ENCODE assay signal across 20 cellular contexts in genomic region chr11:119332111-119332765, GRCh38. TPM values are rescaled to one million over a fixed set of nuclear protein-coding genes. Genes with fewer than 3 reads are reported as not detected.
A peak's percentile ranks its signal among the peaks of the same experiment; 100 is the strongest.
DNase-seq lines count a peak whose midpoint lies in the region; ATAC-seq, FAIRE-seq and TF ChIP-seq lines count a peak whose summit lies in the region.
"Had no signal": no experiment of that assay in that cellular context is flagged by ENCODE, and none has a peak within 500 bp of the region (broad histone marks: within the 10 kb centered on the region; RNA-seq: fewer than 3 reads in every experiment).

No MANE protein-coding gene starts in this region.

- WGBS in K562 (ENCODE audit: insufficient coverage, low coverage, missing lambda C conversion rate): 64% methylated on average over 4 of the region's 4 CpGs
- 87% methylated on average over 4 of the region's 4 CpGs for WGBS in suprapubic skin

- no peaks in the 10 kb centered on the region for H3K9me3 ChIP-seq in CD4-positive, alpha-beta memory T cell (ENCODE audit: control insufficient read depth in 1 of 2, low read length in 2 of 2)
- H3K9me3 ChIP-seq in HAP-1 (no peaks in the 10 kb centered on the region), K562 (replicated peaks; ENCODE audit: control insufficient read depth, insufficient read depth, low read depth, low read length) (no peaks in the 10 kb centered on the region), suprapubic skin (no peaks in the 10 kb centered on the region)
- H3K9me3 ChIP-seq: BLaER1 treated with 17β-estradiol and CSF1 and Interleukin-3, amounts not matched to agents 10 nM and 100 nM; Peyer's patch; SK-N-SH; thyroid gland had no signal

- TF ChIP-seq RAD21 in K562 (CRISPR knock-in tag; conservative IDR thresholded peaks at IDR 0.05 in 1 of 2, IDR thresholded peaks at IDR 0.05 in 1 of 2): no peak

- TF ChIP-seq POLR2A in K562 (conservative IDR thresholded peaks at IDR 0.05): no peak
- no peak for TF ChIP-seq POLR2A in suprapubic skin (IDR thresholded peaks at IDR 0.05)

- H3K9ac ChIP-seq in K562 (ENCODE audit: insufficient read depth in 1 of 2, low read depth in 2 of 2, low read length in 2 of 2): no peak overlapping the region
- H3K9ac ChIP-seq: parathyroid adenoma, SK-N-SH had no signal

- TF ChIP-seq CTCF in K562 (IDR thresholded peaks at IDR 0.05 in 2 of 3, conservative IDR thresholded peaks at IDR 0.05 in 1 of 3; ENCODE audit: insufficient read depth in 2 of 3, low read depth in 1 of 3, low read length in 3 of 3) (no peak), neural crest cell (conservative IDR thresholded peaks at IDR 0.05) (no peak), suprapubic skin (IDR thresholded peaks at IDR 0.05) (no peak)

- H3K27me3 Mint-ChIP-seq in CD4-positive, alpha-beta memory T cell: peaks cover 0 to 2% of the 10 kb centered on the region in 2 donors
- no peaks in the 10 kb centered on the region for H3K27me3 Mint-ChIP-seq in neural crest cell (ENCODE audit: low read depth)

- FAIRE-seq in K562 (lab: Jason Lieb, UNC): no peak
- FAIRE-seq: colon, frontal cortex, GM18507, small intestine had no signal

- no peak for ATAC-seq in K562

- peaks cover 12 to 40% (median 27%) of the 10 kb centered on the region in 4 donors for H3K4me1 Mint-ChIP-seq in CD4-positive, alpha-beta memory T cell
- peaks cover 38% of the 10 kb centered on the region for H3K4me1 Mint-ChIP-seq in neural crest cell

- H3K9me1 ChIP-seq in K562 (ENCODE audit: control insufficient read depth, insufficient read depth, low read length): no peaks in the 10 kb centered on the region

- H3K4me1 ChIP-seq in CD4-positive, alpha-beta memory T cell (ENCODE audit: insufficient read depth, low read length): peaks cover 18% of the 10 kb centered on the region
- H3K4me1 ChIP-seq in HAP-1: peaks cover 23% of the 10 kb centered on the region
- H3K4me1 ChIP-seq in K562 (replicated peaks in 1 of 2; ENCODE audit: control insufficient read depth in 2 of 2, insufficient read depth in 2 of 2, low read length in 2 of 2): peaks cover 0 to 24% of the 10 kb centered on the region in 2 experiments; a peak in 3 of 5 replicates
- peaks cover 15% of the 10 kb centered on the region for H3K4me1 ChIP-seq in suprapubic skin
- H3K4me1 ChIP-seq: parathyroid adenoma had no signal

- in situ Hi-C loops in HAP-1 (cut with MboI; ENCODE audit: low sequenced_read_pairs) (no loop called here), K562 (cut with MboI) (no loop called here)

- intact Hi-C loops in CD4-positive, alpha-beta memory T cell (cut with micrococcal nuclease): no loop called here
- intact Hi-C loops in K562 (cut with micrococcal nuclease): no loop called here

- POLR2A ChIA-PET in CD4-positive, alpha-beta memory T cell (lab: Charles Lee; ENCODE audit: partially characterized antibody): no interaction called here
- POLR2A ChIA-PET in K562 (lab: Yijun Ruan, JAX): interaction anchor here (0.6 to 1.5 kb wide), 4 partner anchors 17 to 263 kb away, joined by 3 to 6 read pairs (median 4); no protein-coding TSS in a partner anchor

- H4K20me1 ChIP-seq in K562 (replicated peaks; ENCODE audit: control insufficient read depth, insufficient read depth, low read length): no peaks in the 10 kb centered on the region

- H3K27ac Mint-ChIP-seq in CD4-positive, alpha-beta memory T cell: peak overlapping the region in 4 of 7 donors; percentile 1 to 92 (median 50)
- H3K27ac Mint-ChIP-seq in neural crest cell (ENCODE audit: unreplicated experiment): peak overlapping the region; percentile 46

- BruUV-seq in K562 (replicated peaks; lab: Mats Ljungman, UMichigan): no TSS peak

- H3K4me3 ChIP-seq in CD4-positive, alpha-beta memory T cell (ENCODE audit: low read length in 2 of 2): no peak overlapping the region
- H3K4me3 ChIP-seq in HAP-1 (no peak overlapping the region), K562 (no peak overlapping the region), suprapubic skin (no peak overlapping the region)
- H3K4me3 ChIP-seq: BLaER1 treated with 17β-estradiol and CSF1 and Interleukin-3, amounts not matched to agents 10 nM and 100 nM; Peyer's patch; thyroid gland had no signal

- H3K36me3 ChIP-seq in CD4-positive, alpha-beta memory T cell (ENCODE audit: insufficient read depth, low read length): no peaks in the 10 kb centered on the region
- peaks cover 11% of the 10 kb centered on the region for H3K36me3 ChIP-seq in HAP-1 (replicated peaks)
- H3K36me3 ChIP-seq in K562 (ENCODE audit: control insufficient read depth, insufficient read depth, low read length): peaks cover 17% of the 10 kb centered on the region; the same call in 1 of the 3 replicates
- H3K36me3 ChIP-seq in suprapubic skin: peaks cover 8% of the 10 kb centered on the region
- H3K36me3 ChIP-seq: Peyer's patch, thyroid gland had no signal

- H3K27me3 ChIP-seq in CD4-positive, alpha-beta memory T cell (ENCODE audit: insufficient read depth, low read length): no peaks in the 10 kb centered on the region
- H3K27me3 ChIP-seq in HAP-1 (ENCODE audit: low read depth): no peaks in the 10 kb centered on the region
- no peaks in the 10 kb centered on the region for H3K27me3 ChIP-seq in K562 (ENCODE audit: control insufficient read depth in 2 of 2, insufficient read depth in 2 of 2, low read length in 2 of 2)
- no peaks in the 10 kb centered on the region for H3K27me3 ChIP-seq in suprapubic skin
- H3K27me3 ChIP-seq: BLaER1 treated with 17β-estradiol and CSF1 and Interleukin-3, amounts not matched to agents 10 nM and 100 nM; Peyer's patch; thyroid gland had no signal

- peak overlapping the region; percentile 82 for H2AFZ ChIP-seq in K562 (ENCODE audit: low read depth, low read length)
- H2AFZ ChIP-seq: parathyroid adenoma had no signal

- H3K79me2 ChIP-seq in K562 (ENCODE audit: control insufficient read depth, insufficient read depth, low read length): peaks cover 25% of the 10 kb centered on the region
- H3K79me2 ChIP-seq: parathyroid adenoma had no signal

- peak overlapping the region in 7 of 8 donors; percentile 3 to 99 (median 77) for H3K4me3 Mint-ChIP-seq in CD4-positive, alpha-beta memory T cell
- peak overlapping the region; percentile 48 for H3K4me3 Mint-ChIP-seq in neural crest cell

- peaks cover 6 to 7% of the 10 kb centered on the region in 2 donors for H3K36me3 Mint-ChIP-seq in CD4-positive, alpha-beta memory T cell
- no peaks in the 10 kb centered on the region for H3K36me3 Mint-ChIP-seq in neural crest cell (ENCODE audit: low read depth)

- no peak for TF ChIP-seq EP300 in K562 (IDR thresholded peaks at IDR 0.05; ENCODE audit: low read length)
- no peak for TF ChIP-seq EP300 in suprapubic skin (IDR thresholded peaks at IDR 0.05)

- no peak overlapping the region for H3K27ac ChIP-seq in CD4-positive, alpha-beta memory T cell (ENCODE audit: low read depth, low read length)
- H3K27ac ChIP-seq in K562 (ENCODE audit: extremely low read depth, low read depth, low read length): no peak overlapping the region
- no peak overlapping the region for H3K27ac ChIP-seq in suprapubic skin
- H3K27ac ChIP-seq: parathyroid adenoma, Peyer's patch, thyroid gland had no signal

- CTCF ChIA-PET in CD4-positive, alpha-beta memory T cell (lab: Charles Lee; ENCODE audit: partially characterized antibody): interaction anchor here (0.6 to 9.8 kb wide), 2 partner anchors 7 to 49 kb away, joined by 3 to 146 read pairs; no protein-coding TSS in a partner anchor
- CTCF ChIA-PET in K562 (lab: Yijun Ruan, JAX; ENCODE audit: low intra/inter-chr PET ratio): no interaction called here

- no peak overlapping the region for H3K4me2 ChIP-seq in K562 (ENCODE audit: insufficient read depth, low read length)
- H3K4me2 ChIP-seq: SK-N-SH had no signal

- DNase-seq in CD4-positive, alpha-beta memory T cell: no peak
- DNase-seq in HAP-1 (ENCODE audit: low spot score in 2 of 2): peak; percentile 67 to 91
- no peak for DNase-seq in K562 (ENCODE audit: extremely low read depth in 1 of 4, low spot score in 3 of 4)
- no peak for DNase-seq in neural crest cell (ENCODE audit: low read depth, low spot score)
- DNase-seq in stimulated activated CD8-positive, alpha-beta memory T cell treated with anti-CD3 and anti-CD28 coated beads, Interleukin-4, amount 100 ng/mL, for 48 hours: no peak
- DNase-seq in suprapubic skin (ENCODE audit: low spot score in 2 of 2): no peak
- no peak for DNase-seq in cortex of kidney (lab: John Stamatoyannopoulos, UW)
- DNase-seq: activated CD4-positive, alpha-beta T cell treated with anti-CD3 and anti-CD28 coated beads, Interleukin-2, amount 50 U/mL, for 48 hours; Kasumi-1; NCI-H1105; NCI-H526 treated with DMSO at 0.1 percent for 48 hours; Peyer's patch; SK-N-SH; small intestine; thyroid gland had no signal

- no peaks in the 10 kb centered on the region for H3K9me3 Mint-ChIP-seq in CD4-positive, alpha-beta memory T cell
- H3K9me3 Mint-ChIP-seq in neural crest cell: no peaks in the 10 kb centered on the region

RNA-seq across cellular contexts. Expression of gene RNF26, which starts 2.1 kb away (rescaled TPM):
- total RNA-seq in CD4-positive, alpha-beta memory T cell: 10 to 100 TPM; 17.5 to 18.3 TPM
- 10 to 100 TPM; 33.1 to 50.8 TPM for polyA plus RNA-seq in CD4-positive, alpha-beta memory T cell
- 18.1 and 52.5 TPM in 2 replicates for total RNA-seq in K562 (2011; cell fraction: chromatin; rRNA removed; ENCODE audit: low replicate concordance)
- 71.2 and 72.0 TPM in 2 replicates for total RNA-seq in K562 (2011; cell fraction: nucleolus; rRNA removed)
- total RNA-seq in K562 (2011; cell fraction: nucleoplasm; rRNA removed): 65.0 and 76.6 TPM in 2 replicates
- total RNA-seq in K562 (2014; rRNA removed) (7.3 and 10.0 TPM in 2 replicates), K562 (2014; rRNA removed; fragmentation: Illumina TruSeq; extraction: Trizol) (8.7 and 9.3 TPM in 2 replicates), K562 (2015; rRNA removed; fragmentation: Illumina TruSeq; extraction: Trizol) (12.7 and 13.9 TPM in 2 replicates), K562 (2021) (50.0 and 53.6 TPM in 2 replicates), neural crest cell (47.9 and 51.8 TPM in 2 replicates), suprapubic skin (10 to 100 TPM; 13.3 to 21.4 (median 15.4) TPM)
- polyA plus RNA-seq in K562 (2011; rRNA removed) (16.3 and 27.7 TPM in 2 replicates), K562 (2014; fragmentation: Illumina TruSeq; extraction: Trizol) (39.5 and 48.8 TPM in 2 replicates), K562 (2014; fragmentation: Nextera tagmentation; extraction: Ambion mirVana) (1 to 10 TPM; 5.3 to 8.4 TPM), K562 (2014; rRNA removed) (25.9 and 26.7 TPM in 2 replicates)
- polyA plus RNA-seq in K562 (2011; cell fraction: cytosol; rRNA removed): 48.6 and 60.9 TPM in 2 replicates
- 20.0 and 26.8 TPM in 2 replicates for polyA plus RNA-seq in K562 (2011; cell fraction: nucleus; rRNA removed)
- polyA plus RNA-seq in K562 (2012): 40.1 and 40.8 TPM in 2 replicates
- 24.3 and 29.3 TPM in 2 replicates for polyA minus RNA-seq in K562 (2011; rRNA and poly(A)+ RNA removed)
- polyA minus RNA-seq in K562 (2011; cell fraction: cytosol; rRNA and poly(A)+ RNA removed): 44.8 and 51.4 TPM in 2 replicates
- polyA minus RNA-seq in K562 (2011; cell fraction: nucleus; rRNA and poly(A)+ RNA removed): 19.1 and 29.9 TPM in 2 replicates

RNA-seq across cellular contexts. Expression of gene C1QTNF5, which starts 8.4 kb away (rescaled TPM):
- not detected for total RNA-seq in CD4-positive, alpha-beta memory T cell
- not detected for polyA plus RNA-seq in CD4-positive, alpha-beta memory T cell
- 0.95 TPM in 1 of 2 replicates, not detected in the other for total RNA-seq in K562 (2011; cell fraction: chromatin; rRNA removed; ENCODE audit: low replicate concordance)
- 1.1 and 1.2 TPM in 2 replicates for total RNA-seq in K562 (2011; cell fraction: nucleolus; rRNA removed)
- total RNA-seq in K562 (2011; cell fraction: nucleoplasm; rRNA removed): 0.88 TPM in 1 of 2 replicates, not detected in the other
- total RNA-seq in K562 (2014; rRNA removed) (0.18 and 0.82 TPM in 2 replicates), K562 (2014; rRNA removed; fragmentation: Illumina TruSeq; extraction: Trizol) (0.13 and 0.18 TPM in 2 replicates), K562 (2015; rRNA removed; fragmentation: Illumina TruSeq; extraction: Trizol) (0.22 TPM in 1 of 2 replicates, not detected in the other), K562 (2021) (0.47 and 0.65 TPM in 2 replicates), neural crest cell (1.9 and 2.1 TPM in 2 replicates), suprapubic skin (1 to 10 TPM; 3.7 to 9.8 (median 4.9) TPM)
- polyA plus RNA-seq in K562 (2011; rRNA removed) (0.35 and 0.41 TPM in 2 replicates), K562 (2014; fragmentation: Illumina TruSeq; extraction: Trizol) (0.19 and 0.25 TPM in 2 replicates), K562 (2014; fragmentation: Nextera tagmentation; extraction: Ambion mirVana) (under 1 TPM in 1 of 2 experiments, not detected in 1; 0.07 TPM), K562 (2014; rRNA removed) (0.45 and 0.76 TPM in 2 replicates)
- 0.46 and 1.2 TPM in 2 replicates for polyA plus RNA-seq in K562 (2011; cell fraction: cytosol; rRNA removed)
- polyA plus RNA-seq in K562 (2011; cell fraction: nucleus; rRNA removed): 1.4 and 1.5 TPM in 2 replicates
- polyA plus RNA-seq in K562 (2012): 0.35 and 0.79 TPM in 2 replicates
- 0.12 TPM in 1 of 2 replicates, not detected in the other for polyA minus RNA-seq in K562 (2011; rRNA and poly(A)+ RNA removed)
- polyA minus RNA-seq in K562 (2011; cell fraction: cytosol; rRNA and poly(A)+ RNA removed): not detected in 2 replicates
- 0.44 and 0.54 TPM in 2 replicates for polyA minus RNA-seq in K562 (2011; cell fraction: nucleus; rRNA and poly(A)+ RNA removed)

RNA-seq across cellular contexts. Expression of gene MFRP, which starts 14.3 kb away (rescaled TPM):
- not detected for total RNA-seq in CD4-positive, alpha-beta memory T cell
- not detected for polyA plus RNA-seq in CD4-positive, alpha-beta memory T cell
- total RNA-seq in K562 (2011; cell fraction: chromatin; rRNA removed; ENCODE audit: low replicate concordance): not detected in 2 replicates
- total RNA-seq in K562 (2011; cell fraction: nucleolus; rRNA removed): not detected in 2 replicates
- not detected in 2 replicates for total RNA-seq in K562 (2011; cell fraction: nucleoplasm; rRNA removed)
- not detected in 2 replicates for total RNA-seq in K562 (2014; rRNA removed)
- total RNA-seq in K562 (2014; rRNA removed; fragmentation: Illumina TruSeq; extraction: Trizol): not detected in 2 replicates
- total RNA-seq in K562 (2015; rRNA removed; fragmentation: Illumina TruSeq; extraction: Trizol): not detected in 2 replicates
- total RNA-seq in K562 (2021): not detected in 2 replicates
- not detected in 2 replicates for polyA plus RNA-seq in K562 (2011; rRNA removed)
- polyA plus RNA-seq in K562 (2011; cell fraction: cytosol; rRNA removed): not detected in 2 replicates
- not detected in 2 replicates for polyA plus RNA-seq in K562 (2011; cell fraction: nucleus; rRNA removed)
- polyA plus RNA-seq in K562 (2012): not detected in 2 replicates
- not detected in 2 replicates for polyA plus RNA-seq in K562 (2014; fragmentation: Illumina TruSeq; extraction: Trizol)
- polyA plus RNA-seq in K562 (2014; fragmentation: Nextera tagmentation; extraction: Ambion mirVana): not detected
- polyA plus RNA-seq in K562 (2014; rRNA removed): not detected in 2 replicates
- not detected in 2 replicates for polyA minus RNA-seq in K562 (2011; rRNA and poly(A)+ RNA removed)
- not detected in 2 replicates for polyA minus RNA-seq in K562 (2011; cell fraction: cytosol; rRNA and poly(A)+ RNA removed)
- polyA minus RNA-seq in K562 (2011; cell fraction: nucleus; rRNA and poly(A)+ RNA removed): not detected in 2 replicates
- total RNA-seq in neural crest cell: not detected in 2 replicates
- total RNA-seq in suprapubic skin: under 1 TPM in 1 of 4 donors, not detected in 3; 0.11 TPM
- total RNA-seq: frontal cortex, Peyer's patch, thyroid gland had no signal
- polyA plus RNA-seq: SK-N-SH had no signal

RNA-seq across cellular contexts. Expression of gene MCAM, which starts 15.3 kb away (rescaled TPM):
- under 1 TPM; 0.26 to 0.28 TPM for total RNA-seq in CD4-positive, alpha-beta memory T cell
- polyA plus RNA-seq in CD4-positive, alpha-beta memory T cell: under 1 TPM; 0.40 to 0.82 TPM
- total RNA-seq in K562 (2011; cell fraction: chromatin; rRNA removed; ENCODE audit: low replicate concordance): 64.2 and 225 TPM in 2 replicates
- total RNA-seq in K562 (2011; cell fraction: nucleolus; rRNA removed): 163 and 199 TPM in 2 replicates
- 109 and 119 TPM in 2 replicates for total RNA-seq in K562 (2011; cell fraction: nucleoplasm; rRNA removed)
- total RNA-seq in K562 (2014; rRNA removed): 79.0 and 79.5 TPM in 2 replicates
- total RNA-seq in K562 (2014; rRNA removed; fragmentation: Illumina TruSeq; extraction: Trizol): 33.1 and 35.6 TPM in 2 replicates
- 25.8 and 27.1 TPM in 2 replicates for total RNA-seq in K562 (2015; rRNA removed; fragmentation: Illumina TruSeq; extraction: Trizol)
- 69.1 and 87.0 TPM in 2 replicates for total RNA-seq in K562 (2021)
- polyA plus RNA-seq in K562 (2011; rRNA removed): 38.0 and 53.6 TPM in 2 replicates
- polyA plus RNA-seq in K562 (2011; cell fraction: cytosol; rRNA removed): 86.7 and 421 TPM in 2 replicates
- 37.8 and 96.0 TPM in 2 replicates for polyA plus RNA-seq in K562 (2011; cell fraction: nucleus; rRNA removed)
- 36.5 and 57.4 TPM in 2 replicates for polyA plus RNA-seq in K562 (2012)
- polyA plus RNA-seq in K562 (2014; fragmentation: Illumina TruSeq; extraction: Trizol): 68.2 and 101 TPM in 2 replicates
- 10 to 100 TPM; 14.7 to 15.6 TPM for polyA plus RNA-seq in K562 (2014; fragmentation: Nextera tagmentation; extraction: Ambion mirVana)
- polyA plus RNA-seq in K562 (2014; rRNA removed): 57.5 and 118 TPM in 2 replicates
- 17.7 and 42.5 TPM in 2 replicates for polyA minus RNA-seq in K562 (2011; rRNA and poly(A)+ RNA removed)
- polyA minus RNA-seq in K562 (2011; cell fraction: cytosol; rRNA and poly(A)+ RNA removed): 43.6 and 63.5 TPM in 2 replicates
- polyA minus RNA-seq in K562 (2011; cell fraction: nucleus; rRNA and poly(A)+ RNA removed): 33.2 and 52.1 TPM in 2 replicates
- 61.6 and 66.7 TPM in 2 replicates for total RNA-seq in neural crest cell
- total RNA-seq in suprapubic skin: 100 to 1,000 TPM; 104 to 163 (median 124) TPM

RNA-seq across cellular contexts. Expression of gene USP2, which starts 49.3 kb away (rescaled TPM):
- under 1 TPM; 0.17 to 0.22 TPM for total RNA-seq in CD4-positive, alpha-beta memory T cell
- polyA plus RNA-seq in CD4-positive, alpha-beta memory T cell: under 1 TPM in 1 of 2 donors, not detected in 1; 0.21 TPM
- 6.9 and 13.7 TPM in 2 replicates for total RNA-seq in K562 (2011; cell fraction: chromatin; rRNA removed; ENCODE audit: low replicate concordance)
- 8.2 and 9.0 TPM in 2 replicates for total RNA-seq in K562 (2011; cell fraction: nucleolus; rRNA removed)
- total RNA-seq in K562 (2011; cell fraction: nucleoplasm; rRNA removed): 6.3 and 7.4 TPM in 2 replicates
- total RNA-seq in K562 (2014; rRNA removed) (3.9 and 5.8 TPM in 2 replicates), K562 (2014; rRNA removed; fragmentation: Illumina TruSeq; extraction: Trizol) (3.6 TPM in 2 replicates), K562 (2015; rRNA removed; fragmentation: Illumina TruSeq; extraction: Trizol) (2.8 and 3.6 TPM in 2 replicates), K562 (2021) (16.9 TPM in 2 replicates), neural crest cell (3.4 and 3.7 TPM in 2 replicates), suprapubic skin (10 to 100 TPM in 3 of 4 donors, 1 to 10 TPM in 1; 5.9 to 25.4 (median 15.2) TPM)
- polyA plus RNA-seq in K562 (2011; rRNA removed) (3.6 and 5.0 TPM in 2 replicates), K562 (2014; fragmentation: Illumina TruSeq; extraction: Trizol) (12.8 and 13.9 TPM in 2 replicates), K562 (2014; fragmentation: Nextera tagmentation; extraction: Ambion mirVana) (1 to 10 TPM; 3.4 to 5.8 TPM), K562 (2014; rRNA removed) (4.0 and 9.5 TPM in 2 replicates)
- 4.5 and 4.7 TPM in 2 replicates for polyA plus RNA-seq in K562 (2011; cell fraction: cytosol; rRNA removed)
- polyA plus RNA-seq in K562 (2011; cell fraction: nucleus; rRNA removed): 4.6 and 6.3 TPM in 2 replicates
- polyA plus RNA-seq in K562 (2012): 6.9 and 8.6 TPM in 2 replicates
- polyA minus RNA-seq in K562 (2011; rRNA and poly(A)+ RNA removed): 4.0 and 6.0 TPM in 2 replicates
- polyA minus RNA-seq in K562 (2011; cell fraction: cytosol; rRNA and poly(A)+ RNA removed): 7.5 and 9.8 TPM in 2 replicates
- polyA minus RNA-seq in K562 (2011; cell fraction: nucleus; rRNA and poly(A)+ RNA removed): 4.6 and 4.7 TPM in 2 replicates

Comparison
In these comparisons a context has a peak if more than half of its experiments do, and no peak if none do; other contexts are left out.
1. DNase-seq: peak in HAP-1 (2 of 2); none in CD4-positive, alpha-beta memory T cell (0 of 5), K562 (0 of 4), neural crest cell (single experiment), stimulated activated CD8-positive, alpha-beta memory T cell treated with anti-CD3 and anti-CD28 coated beads, Interleukin-4, amount 100 ng/mL, for 48 hours (single experiment), suprapubic skin (0 of 2) and cortex of kidney (single experiment).